Comparison of ENCODE assay signal across 25 cellular contexts in genomic region chr14:30238936-30239335, GRCh38.
"Had no signal": no experiment of that assay in that cellular context is flagged by ENCODE, and none has a peak within 500 bp of the region (broad histone marks: within the 10 kb centered on the region; RNA-seq: fewer than 3 reads in every experiment).

No MANE protein-coding gene starts in this region.

- H3K4me3 Mint-ChIP-seq: dendritic cell treated with granulocyte-macrophage colony-stimulating factor and Interleukin-4, amounts not matched to agents 40 ng/mL and 50 ng/mL, for 4 days; effector memory CD8-positive, alpha-beta T cell; endodermal cell; mesothelial cell of epicardium; naive B cell had no signal

- H3K36me3 ChIP-seq: colonic mucosa, esophagus squamous epithelium, gastrocnemius medialis, heart right ventricle, left lung, lower lobe of right lung had no signal

- H3K9me3 Mint-ChIP-seq: dendritic cell treated with granulocyte-macrophage colony-stimulating factor and Interleukin-4, amounts not matched to agents 40 ng/mL and 50 ng/mL, for 4 days; endodermal cell; mesothelial cell of epicardium had no signal

- H3K27me3 ChIP-seq: colonic mucosa, esophagus squamous epithelium, gastrocnemius medialis, left lung had no signal

- H3K27ac ChIP-seq: colonic mucosa, epithelial cell of prostate, esophagus squamous epithelium, gastrocnemius medialis, heart right ventricle, left lung, lower lobe of right lung had no signal

- ATAC-seq: effector memory CD8-positive, alpha-beta T cell; esophagus mucosa; gastrocnemius medialis; heart right ventricle; left cardiac atrium; left lung; left ventricle myocardium superior; lower lobe of right lung; mucosa of descending colon had no signal

- H3K4me1 Mint-ChIP-seq: naive B cell had no signal

- H3K4me1 ChIP-seq: colonic mucosa, gastrocnemius medialis, heart right ventricle, left lung, lower lobe of right lung had no signal

- H3K36me3 Mint-ChIP-seq: mesothelial cell of epicardium, naive B cell had no signal

- H3K27me3 Mint-ChIP-seq: dendritic cell treated with granulocyte-macrophage colony-stimulating factor and Interleukin-4, amounts not matched to agents 40 ng/mL and 50 ng/mL, for 4 days; effector memory CD8-positive, alpha-beta T cell had no signal

- H3K4me3 ChIP-seq: colonic mucosa, esophagus squamous epithelium, gastrocnemius medialis, heart right ventricle, left lung, lower lobe of right lung, mucosa of descending colon had no signal

- H3K27ac Mint-ChIP-seq: dendritic cell treated with granulocyte-macrophage colony-stimulating factor and Interleukin-4, amounts not matched to agents 40 ng/mL and 50 ng/mL, for 4 days; effector memory CD8-positive, alpha-beta T cell; endodermal cell; mesothelial cell of epicardium; naive B cell had no signal

- H3K9me3 ChIP-seq: colonic mucosa, esophagus squamous epithelium, gastrocnemius medialis, heart right ventricle, left lung, lower lobe of right lung, mucosa of descending colon had no signal

- DNase-seq: colonic mucosa; cortex of kidney; effector CD8-positive, alpha-beta T cell; effector memory CD8-positive, alpha-beta T cell; endodermal cell; erythroblast; esophagus squamous epithelium; foreskin fibroblast; foreskin melanocyte; gastrocnemius medialis; glutamatergic neuron; head of caudate nucleus; heart right ventricle; hippocampal formation; left cardiac atrium; left lung; left ventricle myocardium superior; lower lobe of right lung; mesenchymal stem cell; mucosa of descending colon; naive B cell had no signal
